Comparison of ENCODE assay signal across 8 cellular contexts in genomic region chr6:3913077-3913957, GRCh38.
A peak's percentile ranks its signal among the peaks of the same experiment; 100 is the strongest.
DNase-seq lines count a peak whose midpoint lies in the region; ATAC-seq, FAIRE-seq and TF ChIP-seq lines count a peak whose summit lies in the region.

No MANE protein-coding gene starts in this region.

- 21 to 23% methylated on average over 6 of the region's 6 CpGs for WGBS in pancreas, 2 donors

- H3K4me3 ChIP-seq in fibroblast of lung (replicated peaks in 1 of 4; ENCODE audit: control extremely low read depth in 1 of 4, insufficient read depth in 1 of 4, low read depth in 3 of 4, low read length in 4 of 4) (no peak overlapping the region), pancreas (no peak overlapping the region)

- H3K9me3 ChIP-seq in fibroblast of lung (ENCODE audit: control insufficient read depth, insufficient read depth, low read depth, low read length) (no peaks in the 10 kb centered on the region), pancreas (no peaks in the 10 kb centered on the region)

- TF ChIP-seq CTCF in fibroblast of lung (conservative IDR thresholded peaks at IDR 0.05 in 1 of 2, IDR thresholded peaks at IDR 0.05 in 1 of 2; ENCODE audit: low read depth in 1 of 2, low read length in 2 of 2) (no peak), pancreas (IDR thresholded peaks at IDR 0.05) (no peak)

- H3K9ac ChIP-seq in fibroblast of lung (ENCODE audit: insufficient read depth, low read length) = no peak overlapping the region

- no peaks in the 10 kb centered on the region for H3K79me2 ChIP-seq in fibroblast of lung (ENCODE audit: control insufficient read depth, insufficient read depth, low read length)

- DNase-seq in DMS 273 (lab: John Stamatoyannopoulos, UW; ENCODE audit: unreplicated experiment) (peak; percentile 94), OCI-M1 (lab: John Stamatoyannopoulos, UW) (peak; percentile 14), fibroblast of lung (ENCODE audit: low read depth in 2 of 2) (peak; percentile 97 to 99), pancreas (peak in 4 of 6 donors; percentile 64 to 87 (median 86)), NOMO-1 treated with DMSO at 0.1 percent for 48 hours (lab: John Stamatoyannopoulos, UW; ENCODE audit: unreplicated experiment) (no peak)
- DNase-seq in effector CD4-positive, alpha-beta T cell = no peak

- H2AFZ ChIP-seq in fibroblast of lung (ENCODE audit: low read length) = no peak overlapping the region

- H3K4me2 ChIP-seq in fibroblast of lung (ENCODE audit: extremely low read depth, insufficient read depth, low read length) = peak overlapping the region; percentile 66

- H3K4me1 ChIP-seq in fibroblast of lung (ENCODE audit: control insufficient read depth, extremely low read depth, insufficient read depth, low read length) (peaks cover 24% of the 10 kb centered on the region), pancreas (peaks cover 35 to 38% (median 36%) of the 10 kb centered on the region in 3 donors)

- H4K20me1 ChIP-seq in fibroblast of lung (ENCODE audit: control insufficient read depth, extremely low read depth, insufficient read depth, low read length) = no peaks in the 10 kb centered on the region

- H3K27ac ChIP-seq in fibroblast of lung (ENCODE audit: insufficient read depth, low read length) = peak overlapping the region; percentile 31
- peak overlapping the region; percentile 91 to 96 (median 92) for H3K27ac ChIP-seq in pancreas

- ATAC-seq in pancreas (peak; percentile 88 to 93 (median 90)), GM21447 (IDR thresholded peaks at IDR 0.05; ENCODE audit: unreplicated experiment) (no peak), GM18873 (IDR thresholded peaks at IDR 0.05; ENCODE audit: low FRiP score, unreplicated experiment) (no peak)

- no peaks in the 10 kb centered on the region for H3K27me3 ChIP-seq in fibroblast of lung (ENCODE audit: control insufficient read depth, insufficient read depth, low read length)
- no peaks in the 10 kb centered on the region for H3K27me3 ChIP-seq in pancreas

- FAIRE-seq in pancreas (lab: Jason Lieb, UNC) = peak; percentile 61

- H3K36me3 ChIP-seq in fibroblast of lung (ENCODE audit: control insufficient read depth, insufficient read depth, low read length) (no peaks in the 10 kb centered on the region), pancreas (no peaks in the 10 kb centered on the region)

- intact Hi-C loops in pancreas (cut with DNase I) = no loop called here

Comparison
In these comparisons a context has a peak if more than half of its experiments do, and no peak if none do; other contexts are left out.
1. DNase-seq: peak in DMS 273 (single experiment), OCI-M1 (single experiment), fibroblast of lung (2 of 2) and pancreas (4 of 6); none in effector CD4-positive, alpha-beta T cell (single experiment) and NOMO-1 treated with DMSO at 0.1 percent for 48 hours (single experiment).
2. ATAC-seq: peak in pancreas (4 of 4); none in GM21447 (single experiment) and GM18873 (single experiment).